ENCODE assay signal across 1 cellular context in genomic region chr17:30376621-30377452, GRCh38.
TF ChIP-seq lines count a peak whose summit lies in the region.

No MANE protein-coding gene starts in this region.

TF ChIP-seq in HepG2, 621 proteins besides CTCF, POLR2A, EP300 and RAD21 (continued from another document and continues in another):
- TF ChIP-seq SKIL (CRISPR knock-in tag; IDR thresholded peaks at IDR 0.05; ENCODE audit: borderline replicate concordance), result peak; percentile 76; the same call in 1 of the 2 replicates
- no peak for TF ChIP-seq ETV6 (CRISPR knock-in tag; conservative IDR thresholded peaks at IDR 0.05)
- no peak for TF ChIP-seq SMAD9 (CRISPR knock-in tag; IDR thresholded peaks at IDR 0.05)
- TF ChIP-seq ZNF331 (CRISPR knock-in tag; IDR thresholded peaks at IDR 0.05), result peak; percentile 75; the same call in 1 of the 2 replicates
- TF ChIP-seq ZNF432 (CRISPR knock-in tag; IDR thresholded peaks at IDR 0.05; ENCODE audit: borderline replicate concordance), result no peak
- 0 out of 2 replicates have a peak, but pooled peaks have one; percentile 31 for TF ChIP-seq HIC2 (CRISPR knock-in tag; IDR thresholded peaks at IDR 0.05; ENCODE audit: low read depth)
- TF ChIP-seq ZNF180 (CRISPR knock-in tag; IDR thresholded peaks at IDR 0.05; ENCODE audit: borderline replicate concordance, low read depth), result no peak
- TF ChIP-seq, protein P1, sequence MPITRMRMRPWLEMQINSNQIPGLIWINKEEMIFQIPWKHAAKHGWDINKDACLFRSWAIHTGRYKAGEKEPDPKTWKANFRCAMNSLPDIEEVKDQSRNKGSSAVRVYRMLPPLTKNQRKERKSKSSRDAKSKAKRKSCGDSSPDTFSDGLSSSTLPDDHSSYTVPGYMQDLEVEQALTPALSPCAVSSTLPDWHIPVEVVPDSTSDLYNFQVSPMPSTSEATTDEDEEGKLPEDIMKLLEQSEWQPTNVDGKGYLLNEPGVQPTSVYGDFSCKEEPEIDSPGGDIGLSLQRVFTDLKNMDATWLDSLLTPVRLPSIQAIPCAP (CRISPR knock-in tag; IDR thresholded peaks at IDR 0.05; ENCODE audit: low read depth), result no peak
- no peak for TF ChIP-seq CBFB (CRISPR knock-in tag; IDR thresholded peaks at IDR 0.05)
- no peak for TF ChIP-seq FLYWCH1 (CRISPR knock-in tag; IDR thresholded peaks at IDR 0.05)
- no peak for TF ChIP-seq ZMYM2 (CRISPR knock-in tag; IDR thresholded peaks at IDR 0.05)
- TF ChIP-seq NR2F6 (IDR thresholded peaks at IDR 0.05), result no peak
- peak; percentile 61; the same call in 1 of the 2 replicates for TF ChIP-seq NR2F6 (CRISPR knock-in tag; IDR thresholded peaks at IDR 0.05)
- no peak for TF ChIP-seq ZNF768 (CRISPR knock-in tag; IDR thresholded peaks at IDR 0.05)
- TF ChIP-seq FOXJ3 (CRISPR knock-in tag; IDR thresholded peaks at IDR 0.05; ENCODE audit: borderline replicate concordance), result peak; percentile 78; the same call in 1 of the 2 replicates
- TF ChIP-seq NKX3-1 (CRISPR knock-in tag; IDR thresholded peaks at IDR 0.05), result no peak
- TF ChIP-seq, protein P2, sequence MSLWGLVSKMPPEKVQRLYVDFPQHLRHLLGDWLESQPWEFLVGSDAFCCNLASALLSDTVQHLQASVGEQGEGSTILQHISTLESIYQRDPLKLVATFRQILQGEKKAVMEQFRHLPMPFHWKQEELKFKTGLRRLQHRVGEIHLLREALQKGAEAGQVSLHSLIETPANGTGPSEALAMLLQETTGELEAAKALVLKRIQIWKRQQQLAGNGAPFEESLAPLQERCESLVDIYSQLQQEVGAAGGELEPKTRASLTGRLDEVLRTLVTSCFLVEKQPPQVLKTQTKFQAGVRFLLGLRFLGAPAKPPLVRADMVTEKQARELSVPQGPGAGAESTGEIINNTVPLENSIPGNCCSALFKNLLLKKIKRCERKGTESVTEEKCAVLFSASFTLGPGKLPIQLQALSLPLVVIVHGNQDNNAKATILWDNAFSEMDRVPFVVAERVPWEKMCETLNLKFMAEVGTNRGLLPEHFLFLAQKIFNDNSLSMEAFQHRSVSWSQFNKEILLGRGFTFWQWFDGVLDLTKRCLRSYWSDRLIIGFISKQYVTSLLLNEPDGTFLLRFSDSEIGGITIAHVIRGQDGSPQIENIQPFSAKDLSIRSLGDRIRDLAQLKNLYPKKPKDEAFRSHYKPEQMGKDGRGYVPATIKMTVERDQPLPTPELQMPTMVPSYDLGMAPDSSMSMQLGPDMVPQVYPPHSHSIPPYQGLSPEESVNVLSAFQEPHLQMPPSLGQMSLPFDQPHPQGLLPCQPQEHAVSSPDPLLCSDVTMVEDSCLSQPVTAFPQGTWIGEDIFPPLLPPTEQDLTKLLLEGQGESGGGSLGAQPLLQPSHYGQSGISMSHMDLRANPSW (CRISPR knock-in tag; IDR thresholded peaks at IDR 0.05; ENCODE audit: borderline replicate concordance), result no peak
- no peak for TF ChIP-seq IRX3 (CRISPR knock-in tag; IDR thresholded peaks at IDR 0.05; ENCODE audit: borderline replicate concordance, low read depth)
- TF ChIP-seq ZNF652 (CRISPR knock-in tag; IDR thresholded peaks at IDR 0.05; ENCODE audit: borderline replicate concordance, low read depth), result no peak
- TF ChIP-seq DMAP1 (CRISPR knock-in tag; IDR thresholded peaks at IDR 0.05), result peak; percentile 33; the same call in 1 of the 2 replicates
- no peak for TF ChIP-seq ZFP90 (CRISPR knock-in tag; IDR thresholded peaks at IDR 0.05; ENCODE audit: borderline replicate concordance)
- no peak for TF ChIP-seq ASH2L (IDR thresholded peaks at IDR 0.05; ENCODE audit: insufficient read length, low read depth, low read length)
- TF ChIP-seq ZSCAN5A (CRISPR knock-in tag; IDR thresholded peaks at IDR 0.05; ENCODE audit: borderline replicate concordance), result no peak
- TF ChIP-seq ZNF124 (CRISPR knock-in tag; IDR thresholded peaks at IDR 0.05), result 0 out of 2 replicates have a peak, but pooled peaks have one; percentile 45
- TF ChIP-seq, protein P3, sequence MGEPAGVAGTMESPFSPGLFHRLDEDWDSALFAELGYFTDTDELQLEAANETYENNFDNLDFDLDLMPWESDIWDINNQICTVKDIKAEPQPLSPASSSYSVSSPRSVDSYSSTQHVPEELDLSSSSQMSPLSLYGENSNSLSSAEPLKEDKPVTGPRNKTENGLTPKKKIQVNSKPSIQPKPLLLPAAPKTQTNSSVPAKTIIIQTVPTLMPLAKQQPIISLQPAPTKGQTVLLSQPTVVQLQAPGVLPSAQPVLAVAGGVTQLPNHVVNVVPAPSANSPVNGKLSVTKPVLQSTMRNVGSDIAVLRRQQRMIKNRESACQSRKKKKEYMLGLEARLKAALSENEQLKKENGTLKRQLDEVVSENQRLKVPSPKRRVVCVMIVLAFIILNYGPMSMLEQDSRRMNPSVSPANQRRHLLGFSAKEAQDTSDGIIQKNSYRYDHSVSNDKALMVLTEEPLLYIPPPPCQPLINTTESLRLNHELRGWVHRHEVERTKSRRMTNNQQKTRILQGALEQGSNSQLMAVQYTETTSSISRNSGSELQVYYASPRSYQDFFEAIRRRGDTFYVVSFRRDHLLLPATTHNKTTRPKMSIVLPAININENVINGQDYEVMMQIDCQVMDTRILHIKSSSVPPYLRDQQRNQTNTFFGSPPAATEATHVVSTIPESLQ (CRISPR knock-in tag; conservative IDR thresholded peaks at IDR 0.05), result no peak
- TF ChIP-seq, protein P4, sequence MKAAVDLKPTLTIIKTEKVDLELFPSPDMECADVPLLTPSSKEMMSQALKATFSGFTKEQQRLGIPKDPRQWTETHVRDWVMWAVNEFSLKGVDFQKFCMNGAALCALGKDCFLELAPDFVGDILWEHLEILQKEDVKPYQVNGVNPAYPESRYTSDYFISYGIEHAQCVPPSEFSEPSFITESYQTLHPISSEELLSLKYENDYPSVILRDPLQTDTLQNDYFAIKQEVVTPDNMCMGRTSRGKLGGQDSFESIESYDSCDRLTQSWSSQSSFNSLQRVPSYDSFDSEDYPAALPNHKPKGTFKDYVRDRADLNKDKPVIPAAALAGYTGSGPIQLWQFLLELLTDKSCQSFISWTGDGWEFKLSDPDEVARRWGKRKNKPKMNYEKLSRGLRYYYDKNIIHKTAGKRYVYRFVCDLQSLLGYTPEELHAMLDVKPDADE (CRISPR knock-in tag; IDR thresholded peaks at IDR 0.05), result no peak
- TF ChIP-seq, protein P5, sequence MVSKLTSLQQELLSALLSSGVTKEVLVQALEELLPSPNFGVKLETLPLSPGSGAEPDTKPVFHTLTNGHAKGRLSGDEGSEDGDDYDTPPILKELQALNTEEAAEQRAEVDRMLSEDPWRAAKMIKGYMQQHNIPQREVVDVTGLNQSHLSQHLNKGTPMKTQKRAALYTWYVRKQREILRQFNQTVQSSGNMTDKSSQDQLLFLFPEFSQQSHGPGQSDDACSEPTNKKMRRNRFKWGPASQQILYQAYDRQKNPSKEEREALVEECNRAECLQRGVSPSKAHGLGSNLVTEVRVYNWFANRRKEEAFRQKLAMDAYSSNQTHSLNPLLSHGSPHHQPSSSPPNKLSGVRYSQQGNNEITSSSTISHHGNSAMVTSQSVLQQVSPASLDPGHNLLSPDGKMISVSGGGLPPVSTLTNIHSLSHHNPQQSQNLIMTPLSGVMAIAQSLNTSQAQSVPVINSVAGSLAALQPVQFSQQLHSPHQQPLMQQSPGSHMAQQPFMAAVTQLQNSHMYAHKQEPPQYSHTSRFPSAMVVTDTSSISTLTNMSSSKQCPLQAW (CRISPR knock-in tag; IDR thresholded peaks at IDR 0.05), result 0 out of 2 replicates have a peak, but pooled peaks have one; percentile 51
- no peak for TF ChIP-seq GRHL1 (CRISPR knock-in tag; conservative IDR thresholded peaks at IDR 0.05)
- peak; percentile 76; the same call in 1 of the 2 replicates for TF ChIP-seq SOX5 (CRISPR knock-in tag; IDR thresholded peaks at IDR 0.05; ENCODE audit: borderline replicate concordance)
- TF ChIP-seq KIAA2018 (CRISPR knock-in tag; IDR thresholded peaks at IDR 0.05; ENCODE audit: borderline replicate concordance), result no peak
